In genomic region chrX:51332188-51332942, GRCh38 we compare ENCODE assay signal across 9 cellular contexts. TPM values are rescaled to one million over a fixed set of nuclear protein-coding genes. Genes with fewer than 3 reads are reported as not detected.
DNase-seq lines count a peak whose midpoint lies in the region; ATAC-seq and TF ChIP-seq lines count a peak whose summit lies in the region.
"Had no signal": no experiment of that assay in that cellular context is flagged by ENCODE, and none has a peak within 500 bp of the region (broad histone marks: within the 10 kb centered on the region; RNA-seq: fewer than 3 reads in every experiment).

Gene NUDT10 (plus strand): TSS chrX:51332822. CDS start chrX:51332966, 144 bp downstream.

- ATAC-seq in mucosa of descending colon (peak; percentile 62), HG02981 (IDR thresholded peaks at IDR 0.05; ENCODE audit: unreplicated experiment) (no peak)

- H3K4me1 ChIP-seq in mucosa of descending colon (ENCODE audit: low read depth) (no peaks in the 10 kb centered on the region), stomach smooth muscle (ENCODE audit: control insufficient read depth, insufficient read depth, low read length) (no peaks in the 10 kb centered on the region)

- H3K9ac ChIP-seq in stomach smooth muscle (ENCODE audit: low read length in 2 of 2): no peak within 1 kb of the TSS

- no peak within 1 kb of the TSS for H3K27ac ChIP-seq in epithelial cell of prostate
- H3K27ac ChIP-seq in stomach smooth muscle (ENCODE audit: low read length): no peak within 1 kb of the TSS

- H3K9me3 ChIP-seq in mucosa of descending colon: no peaks in the 10 kb centered on the region
- no peaks in the 10 kb centered on the region for H3K9me3 ChIP-seq in stomach smooth muscle (ENCODE audit: control insufficient read depth in 2 of 2, low read length in 2 of 2)

- H3K27me3 ChIP-seq in stomach smooth muscle (ENCODE audit: control insufficient read depth in 1 of 2, insufficient read depth in 2 of 2, low read length in 2 of 2): peaks cover 0 to 10% of the 10 kb centered on the region in 2 donors

- no peak within 1 kb of the TSS for H3K4me3 ChIP-seq in mucosa of descending colon
- peak within 1 kb of the TSS; percentile 51 to 64 for H3K4me3 ChIP-seq in stomach smooth muscle (ENCODE audit: low read length in 2 of 2)

- DNase-seq in activated effector memory CD4-positive, alpha-beta T cell treated with anti-CD3 and anti-CD28 coated beads, Interleukin-2, amount 50 U/mL, for 16 hours: peak; percentile 70
- no peak for DNase-seq in activated effector memory CD4-positive, alpha-beta T cell treated with Interleukin-2 at 50 U/mL for 16 hours
- peak; percentile 53 to 68 for DNase-seq in activated CD4-positive, alpha-beta T cell treated with anti-CD3 and anti-CD28 coated beads, Interleukin-2, amount 50 U/mL, for 48 hours
- DNase-seq in epithelial cell of prostate (ENCODE audit: low read depth, low spot score): peak; percentile 3
- peak; percentile 19 to 37 (median 36) for DNase-seq in mucosa of descending colon
- no peak for DNase-seq in AML-193 (lab: John Stamatoyannopoulos, UW)
- DNase-seq: DND-41 had no signal

- intact Hi-C loops in mucosa of descending colon (cut with DNase I, micrococcal nuclease): no loop called here

- no peaks in the 10 kb centered on the region for H3K36me3 ChIP-seq in mucosa of descending colon (ENCODE audit: low read depth)
- no peaks in the 10 kb centered on the region for H3K36me3 ChIP-seq in stomach smooth muscle (ENCODE audit: control insufficient read depth in 2 of 2, insufficient read depth in 2 of 2, low read length in 2 of 2)

- no peak for TF ChIP-seq CTCF in mucosa of descending colon (IDR thresholded peaks at IDR 0.05)

RNA-seq across cellular contexts. Expression of gene NUDT10, which starts in this region (rescaled TPM):
- 1 to 10 TPM in 1 of 3 donors, under 1 TPM in 1, not detected in 1; 0.34 to 2.9 TPM for total RNA-seq in mucosa of descending colon

Comparison
In these comparisons a context has a peak if more than half of its experiments do, and no peak if none do; other contexts are left out.
1. DNase-seq: peak in activated effector memory CD4-positive, alpha-beta T cell treated with anti-CD3 and anti-CD28 coated beads, Interleukin-2, amount 50 U/mL, for 16 hours (single experiment), activated CD4-positive, alpha-beta T cell treated with anti-CD3 and anti-CD28 coated beads, Interleukin-2, amount 50 U/mL, for 48 hours (2 of 2), epithelial cell of prostate (single experiment) and mucosa of descending colon (3 of 3); none in activated effector memory CD4-positive, alpha-beta T cell treated with Interleukin-2 at 50 U/mL for 16 hours (single experiment) and AML-193 (0 of 2).